Comparison of ENCODE assay signal across 9 cellular contexts in the genomic region with DNA sequence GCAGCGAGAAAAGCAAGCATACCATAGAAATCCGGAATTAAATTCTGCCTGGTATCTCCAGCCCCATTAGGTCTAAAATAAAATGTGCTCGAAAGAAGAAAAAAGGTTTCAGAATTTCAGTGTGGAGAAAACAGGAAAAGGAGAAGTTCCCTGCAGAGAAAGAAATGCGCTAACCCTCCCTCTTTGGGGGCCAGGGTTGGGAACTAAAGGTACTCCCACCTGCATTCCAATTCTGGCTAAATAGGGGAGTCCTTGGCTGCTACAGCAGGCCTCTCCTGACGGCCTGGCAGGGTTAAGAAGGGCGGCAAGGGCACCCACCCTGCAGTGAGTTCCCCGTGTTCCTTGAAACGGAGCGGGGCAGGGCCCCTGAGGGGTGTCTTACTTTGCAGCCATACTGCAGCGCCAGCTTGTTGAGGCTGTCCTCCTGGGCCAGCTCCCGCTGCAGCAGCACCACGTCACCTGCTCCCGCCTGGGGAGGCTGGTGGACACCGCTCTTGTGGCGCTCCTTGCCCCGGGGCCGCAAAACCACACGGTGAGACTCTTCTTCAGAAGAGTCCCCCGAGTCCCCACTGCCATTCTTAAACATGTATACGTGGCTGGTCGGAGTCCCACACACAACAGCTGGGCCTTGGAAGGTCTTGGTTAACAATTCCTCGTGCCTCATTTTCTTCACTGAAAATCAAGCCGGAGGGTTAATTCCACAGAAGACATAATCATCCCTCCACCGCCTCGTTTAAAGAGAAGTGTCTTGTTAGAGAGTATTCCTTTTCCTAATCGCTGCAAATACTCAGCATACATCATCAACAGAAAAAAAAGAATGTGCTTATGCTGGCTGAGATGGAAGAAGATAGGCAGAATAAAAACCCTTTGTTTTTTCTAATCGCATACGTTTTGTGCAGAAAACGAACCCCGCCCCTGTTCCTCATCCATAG. TPM values are rescaled to one million over a fixed set of nuclear protein-coding genes. Genes with fewer than 3 reads are reported as not detected.
A peak's percentile ranks its signal among the peaks of the same experiment; 100 is the strongest.
DNase-seq lines count a peak whose midpoint lies in the region; TF ChIP-seq lines count a peak whose summit lies in the region.
"Had no signal": no experiment of that assay in that cellular context is flagged by ENCODE, and none has a peak within 500 bp of the region (broad histone marks: within the 10 kb centered on the region; RNA-seq: fewer than 3 reads in every experiment).

No MANE protein-coding gene starts in this region.

- POLR2A ChIA-PET in CD4-positive, alpha-beta memory T cell (lab: Charles Lee; ENCODE audit: partially characterized antibody), result interaction anchor here (1.0 kb wide), 1 partner anchor 166 kb away, joined by 3 read pairs; a partner anchor contains a TSS

- H3K4me1 Mint-ChIP-seq in CD4-positive, alpha-beta memory T cell, result peaks cover 12 to 24% (median 16%) of the 10 kb centered on the region in 4 donors
- H3K4me1 Mint-ChIP-seq in osteocyte (ENCODE audit: unreplicated experiment), result peaks cover 30% of the 10 kb centered on the region

- peaks cover 14% of the 10 kb centered on the region for H3K4me1 ChIP-seq in CD4-positive, alpha-beta memory T cell (ENCODE audit: insufficient read depth, low read length)
- H3K4me1 ChIP-seq in Peyer's patch, result peaks cover 0 to 11% (median 1%) of the 10 kb centered on the region in 4 donors

- H3K4me3 ChIP-seq in CD4-positive, alpha-beta memory T cell (ENCODE audit: low read length in 2 of 2), result no peak overlapping the region
- H3K4me3 ChIP-seq in Peyer's patch (peak overlapping the region in 2 of 4 donors; percentile 84 to 97), fibroblast of mammary gland (ENCODE audit: control insufficient read depth, low read depth, low read length) (peak overlapping the region; percentile 71)

- CTCF ChIA-PET in CD4-positive, alpha-beta memory T cell (lab: Charles Lee; ENCODE audit: partially characterized antibody), result interaction anchor here (0.5 to 3.2 kb wide), 4 partner anchors 15 to 846 kb away, joined by 3 to 18 read pairs (median 6); no protein-coding TSS in a partner anchor

- no peaks in the 10 kb centered on the region for H3K27me3 Mint-ChIP-seq in CD4-positive, alpha-beta memory T cell
- no peaks in the 10 kb centered on the region for H3K27me3 Mint-ChIP-seq in osteocyte (ENCODE audit: unreplicated experiment)

- TF ChIP-seq CTCF in Peyer's patch (IDR thresholded peaks at IDR 0.05) (no peak), fibroblast of mammary gland (conservative IDR thresholded peaks at IDR 0.05; ENCODE audit: control insufficient read depth, insufficient read depth, low read depth, low read length) (no peak), osteocyte (IDR thresholded peaks at IDR 0.05) (no peak)

- H3K27ac ChIP-seq in CD4-positive, alpha-beta memory T cell (ENCODE audit: low read depth, low read length), result no peak overlapping the region
- H3K27ac ChIP-seq in Peyer's patch, result no peak overlapping the region

- intact Hi-C loops in CD4-positive, alpha-beta memory T cell (cut with micrococcal nuclease), result loop anchor here (2.0 to 10.0 kb wide), 4 partner anchors 193 to 1079 kb away; a partner anchor contains a TSS

- DNase-seq in CD4-positive, alpha-beta memory T cell, result no peak
- DNase-seq in Peyer's patch (peak in 2 of 3 donors; percentile 46 to 60), fibroblast of mammary gland (ENCODE audit: low read depth) (no peak), osteocyte (ENCODE audit: extremely low spot score, unreplicated experiment) (no peak), OCI-M2 (lab: John Stamatoyannopoulos, UW; ENCODE audit: unreplicated experiment) (no peak), DMS 273 (lab: John Stamatoyannopoulos, UW; ENCODE audit: unreplicated experiment) (no peak), T1000 (lab: John Stamatoyannopoulos, UW) (no peak), mesenteric fat pad (ENCODE audit: low spot score) (no peak)

- no peaks in the 10 kb centered on the region for H3K9me3 ChIP-seq in CD4-positive, alpha-beta memory T cell (ENCODE audit: control insufficient read depth in 1 of 2, low read length in 2 of 2)
- H3K9me3 ChIP-seq in Peyer's patch, result no peaks in the 10 kb centered on the region
- H3K9me3 ChIP-seq: body of pancreas had no signal

- H3K4me3 Mint-ChIP-seq in CD4-positive, alpha-beta memory T cell, result peak overlapping the region; percentile 83 to 95 (median 87)
- peak overlapping the region; percentile 77 for H3K4me3 Mint-ChIP-seq in osteocyte (ENCODE audit: unreplicated experiment)

- no peaks in the 10 kb centered on the region for H3K9me3 Mint-ChIP-seq in CD4-positive, alpha-beta memory T cell
- H3K9me3 Mint-ChIP-seq in osteocyte (ENCODE audit: unreplicated experiment), result no peaks in the 10 kb centered on the region

- TF ChIP-seq POLR2A in Peyer's patch (IDR thresholded peaks at IDR 0.05), result no peak

- no peaks in the 10 kb centered on the region for H3K27me3 ChIP-seq in CD4-positive, alpha-beta memory T cell (ENCODE audit: insufficient read depth, low read length)
- H3K27me3 ChIP-seq in Peyer's patch, result no peaks in the 10 kb centered on the region
- H3K27me3 ChIP-seq: body of pancreas had no signal

- H3K27ac Mint-ChIP-seq in CD4-positive, alpha-beta memory T cell, result peak overlapping the region in 3 of 7 donors; percentile 69 to 88 (median 80)
- H3K27ac Mint-ChIP-seq in osteocyte (ENCODE audit: unreplicated experiment), result peak overlapping the region; percentile 60

- peaks cover 3 to 16% of the 10 kb centered on the region in 2 donors for H3K36me3 Mint-ChIP-seq in CD4-positive, alpha-beta memory T cell
- peaks cover 10% of the 10 kb centered on the region for H3K36me3 Mint-ChIP-seq in osteocyte (ENCODE audit: unreplicated experiment)

- H3K36me3 ChIP-seq in CD4-positive, alpha-beta memory T cell (ENCODE audit: insufficient read depth, low read length), result peaks cover 13% of the 10 kb centered on the region
- peaks cover 0 to 20% (median 0%) of the 10 kb centered on the region in 3 donors for H3K36me3 ChIP-seq in Peyer's patch

RNA-seq across cellular contexts. Expression of a gene that starts 1.6 kb away (rescaled TPM):
- 10 to 100 TPM; 18.0 to 19.0 TPM for total RNA-seq in CD4-positive, alpha-beta memory T cell
- polyA plus RNA-seq in CD4-positive, alpha-beta memory T cell, result 1 to 10 TPM; 4.4 to 6.5 TPM
- total RNA-seq in Peyer's patch (10 to 100 TPM in 3 of 4 donors, 1 to 10 TPM in 1; 8.3 to 39.9 (median 18.6) TPM), osteocyte (11.3 and 14.1 TPM in 2 replicates), mesenteric fat pad (6.4 TPM)

Comparison
In these comparisons a context has a peak if more than half of its experiments do, and no peak if none do; other contexts are left out.
1. DNase-seq: peak in Peyer's patch (2 of 3); none in CD4-positive, alpha-beta memory T cell (0 of 5), fibroblast of mammary gland (single experiment), osteocyte (single experiment), OCI-M2 (single experiment), DMS 273 (single experiment), T1000 (single experiment) and mesenteric fat pad (single experiment).